9 cellular contexts compared by ENCODE assay signal in the genomic region with DNA sequence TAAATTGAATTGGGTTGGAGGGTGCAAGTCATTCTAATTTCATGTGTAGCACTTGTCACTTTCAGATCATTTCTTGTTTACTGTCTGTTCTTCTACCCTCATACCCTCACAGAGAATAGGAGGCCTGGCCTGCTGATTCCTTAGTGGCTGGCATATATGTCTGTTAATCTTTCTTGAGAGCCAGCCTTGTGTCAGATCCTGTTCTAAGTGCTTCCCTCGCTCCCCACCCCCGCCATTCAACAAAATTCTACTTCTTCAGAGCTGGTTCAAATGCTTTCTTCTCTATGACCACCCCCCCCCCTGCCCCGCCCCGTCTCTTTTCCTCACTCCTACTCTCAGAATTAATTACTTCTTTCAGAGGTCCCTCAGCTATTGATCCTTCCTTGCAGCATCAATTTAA. TPM values are rescaled to one million over a fixed set of nuclear protein-coding genes. Genes with fewer than 3 reads are reported as not detected.
DNase-seq lines count a peak whose midpoint lies in the region; ATAC-seq, FAIRE-seq and TF ChIP-seq lines count a peak whose summit lies in the region.
"Had no signal": no experiment of that assay in that cellular context is flagged by ENCODE, and none has a peak within 500 bp of the region (broad histone marks: within the 10 kb centered on the region; RNA-seq: fewer than 3 reads in every experiment).

No MANE protein-coding gene starts in this region.

- TF ChIP-seq CTCF in HEK293 (tag by site-specific recombination; IDR thresholded peaks at IDR 0.05), result no peak
- no peak for TF ChIP-seq CTCF in ovary (IDR thresholded peaks at IDR 0.05)

- no peaks in the 10 kb centered on the region for H3K9me3 Mint-ChIP-seq in activated T-helper 17 cell treated with anti-CD3 and anti-CD28 coated beads, Interleukin-2, amount 50 U/mL, for 72 hours

- CTCF ChIA-PET in HEK293 (lab: Yijun Ruan, JAX), result interaction anchor here (1.5 kb wide), 1 partner anchor 171 kb away, joined by 6 read pairs; no protein-coding TSS in a partner anchor

- peak overlapping the region; percentile 99 for H3K4me3 ChIP-seq in HEK293 (ENCODE audit: low read depth, low read length)
- H3K4me3 ChIP-seq in ovary, result no peak overlapping the region

- H3K27me3 Mint-ChIP-seq in activated T-helper 17 cell treated with anti-CD3 and anti-CD28 coated beads, Interleukin-2, amount 50 U/mL, for 72 hours, result no peaks in the 10 kb centered on the region

- no peaks in the 10 kb centered on the region for H3K27me3 ChIP-seq in ovary

- H3K4me1 ChIP-seq in HEK293 (ENCODE audit: control insufficient read depth, insufficient read depth, low read length), result no peaks in the 10 kb centered on the region
- H3K4me1 ChIP-seq in ovary (ENCODE audit: insufficient read depth), result peaks cover 7% of the 10 kb centered on the region

- H3K36me3 ChIP-seq in HEK293 (ENCODE audit: control insufficient read depth in 2 of 2, insufficient read depth in 1 of 2, low read length in 2 of 2), result no peaks in the 10 kb centered on the region
- H3K36me3 ChIP-seq in ovary, result no peaks in the 10 kb centered on the region

- intact Hi-C loops in ovary (cut with DNase I), result loop anchor here in 2 of 4 donors (10.0 kb wide), 2 partner anchors 415 to 425 kb away; a partner anchor contains a TSS

- H3K36me3 Mint-ChIP-seq in activated T-helper 17 cell treated with anti-CD3 and anti-CD28 coated beads, Interleukin-2, amount 50 U/mL, for 72 hours (ENCODE audit: low read depth), result peaks cover 19% of the 10 kb centered on the region

- peak overlapping the region; percentile 93 for H3K4me3 Mint-ChIP-seq in activated T-helper 17 cell treated with anti-CD3 and anti-CD28 coated beads, Interleukin-2, amount 50 U/mL, for 72 hours

- peaks cover 19% of the 10 kb centered on the region for H3K4me1 Mint-ChIP-seq in activated T-helper 17 cell treated with anti-CD3 and anti-CD28 coated beads, Interleukin-2, amount 50 U/mL, for 72 hours

- no peak for FAIRE-seq in urothelium cell line (lab: Jason Lieb, UNC)

- peak overlapping the region; percentile 96 for H3K27ac Mint-ChIP-seq in activated T-helper 17 cell treated with anti-CD3 and anti-CD28 coated beads, Interleukin-2, amount 50 U/mL, for 72 hours

- no peaks in the 10 kb centered on the region for H3K9me3 ChIP-seq in HEK293 (ENCODE audit: control insufficient read depth, insufficient read depth, low read depth, low read length)
- no peaks in the 10 kb centered on the region for H3K9me3 ChIP-seq in ovary

- POLR2A ChIA-PET in HEK293 (lab: Yijun Ruan, JAX), result interaction anchor here (0.6 kb wide), 2 partner anchors 50 to 422 kb away, joined by 4 to 5 read pairs; a partner anchor contains a TSS

- 70 to 85% (median 77%) methylated on average over 4 of the region's 4 CpGs for WGBS in ovary, 3 donors

- no peak for TF ChIP-seq POLR2A in ovary (IDR thresholded peaks at IDR 0.05)

- TF ChIP-seq EP300 in ovary (IDR thresholded peaks at IDR 0.05), result no peak

- in situ Hi-C loops in ACHN (cut with HindIII; ENCODE audit: low pct_ligation_motif_present, low pct_unique_long_range_greater_than_20kb, low sequenced_read_pairs), result no loop called here

- ATAC-seq in activated T-helper 17 cell treated with anti-CD3 and anti-CD28 coated beads, Interleukin-2, amount 50 U/mL, for 72 hours (replicated peaks), result no peak

- H3K27ac ChIP-seq in HEK293 (ENCODE audit: extremely low read depth, low read depth, low read length), result no peak overlapping the region; the same call in 1 of the 2 replicates
- no peak overlapping the region for H3K27ac ChIP-seq in ovary

- DNase-seq in ACHN (peak; percentile 44), kidney tubule cell (ENCODE audit: low spot score) (peak; percentile 65), urothelium cell line (ENCODE audit: low spot score) (no peak), activated gamma-delta T cell treated with Interleukin-2 at 50 U/mL for 16 hours (no peak), ovary (no peak)
- DNase-seq in central memory CD4-positive, alpha-beta T cell, result no peak

TF ChIP-seq in HEK293, 187 proteins besides CTCF, POLR2A, EP300 and RAD21:
- TF ChIP-seq ZNF76 (tag by site-specific recombination; IDR thresholded peaks at IDR 0.05; ENCODE audit: borderline replicate concordance, low read depth) (no peak), ZNF585B (tag by site-specific recombination; IDR thresholded peaks at IDR 0.05) (no peak), GLIS1 (tag by site-specific recombination; IDR thresholded peaks at IDR 0.05) (no peak), ZNF157 (tag by site-specific recombination; IDR thresholded peaks at IDR 0.05) (no peak), ZNF596 (tag by site-specific recombination; IDR thresholded peaks at IDR 0.05) (no peak), ZNF549 (tag by site-specific recombination; IDR thresholded peaks at IDR 0.05) (no peak), ZNF629 (tag by site-specific recombination; IDR thresholded peaks at IDR 0.05) (no peak)
- TF ChIP-seq, protein P1, sequence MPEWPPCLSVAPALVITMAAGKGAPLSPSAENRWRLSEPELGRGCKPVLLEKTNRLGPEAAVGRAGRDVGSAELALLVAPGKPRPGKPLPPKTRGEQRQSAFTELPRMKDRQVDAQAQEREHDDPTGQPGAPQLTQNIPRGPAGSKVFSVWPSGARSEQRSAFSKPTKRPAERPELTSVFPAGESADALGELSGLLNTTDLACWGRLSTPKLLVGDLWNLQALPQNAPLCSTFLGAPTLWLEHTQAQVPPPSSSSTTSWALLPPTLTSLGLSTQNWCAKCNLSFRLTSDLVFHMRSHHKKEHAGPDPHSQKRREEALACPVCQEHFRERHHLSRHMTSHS (tag by site-specific recombination; IDR thresholded peaks at IDR 0.05), result no peak
- TF ChIP-seq, protein P2, sequence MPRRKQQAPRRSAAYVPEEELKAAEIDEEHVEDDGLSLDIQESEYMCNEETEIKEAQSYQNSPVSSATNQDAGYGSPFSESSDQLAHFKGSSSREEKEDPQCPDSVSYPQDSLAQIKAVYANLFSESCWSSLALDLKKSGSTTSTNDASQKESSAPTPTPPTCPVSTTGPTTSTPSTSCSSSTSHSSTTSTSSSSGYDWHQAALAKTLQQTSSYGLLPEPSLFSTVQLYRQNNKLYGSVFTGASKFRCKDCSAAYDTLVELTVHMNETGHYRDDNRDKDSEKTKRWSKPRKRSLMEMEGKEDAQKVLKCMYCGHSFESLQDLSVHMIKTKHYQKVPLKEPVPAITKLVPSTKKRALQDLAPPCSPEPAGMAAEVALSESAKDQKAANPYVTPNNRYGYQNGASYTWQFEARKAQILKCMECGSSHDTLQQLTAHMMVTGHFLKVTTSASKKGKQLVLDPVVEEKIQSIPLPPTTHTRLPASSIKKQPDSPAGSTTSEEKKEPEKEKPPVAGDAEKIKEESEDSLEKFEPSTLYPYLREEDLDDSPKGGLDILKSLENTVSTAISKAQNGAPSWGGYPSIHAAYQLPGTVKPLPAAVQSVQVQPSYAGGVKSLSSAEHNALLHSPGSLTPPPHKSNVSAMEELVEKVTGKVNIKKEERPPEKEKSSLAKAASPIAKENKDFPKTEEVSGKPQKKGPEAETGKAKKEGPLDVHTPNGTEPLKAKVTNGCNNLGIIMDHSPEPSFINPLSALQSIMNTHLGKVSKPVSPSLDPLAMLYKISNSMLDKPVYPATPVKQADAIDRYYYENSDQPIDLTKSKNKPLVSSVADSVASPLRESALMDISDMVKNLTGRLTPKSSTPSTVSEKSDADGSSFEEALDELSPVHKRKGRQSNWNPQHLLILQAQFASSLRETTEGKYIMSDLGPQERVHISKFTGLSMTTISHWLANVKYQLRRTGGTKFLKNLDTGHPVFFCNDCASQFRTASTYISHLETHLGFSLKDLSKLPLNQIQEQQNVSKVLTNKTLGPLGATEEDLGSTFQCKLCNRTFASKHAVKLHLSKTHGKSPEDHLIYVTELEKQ (tag by site-specific recombination; IDR thresholded peaks at IDR 0.05; ENCODE audit: borderline replicate concordance), result no peak

RNA-seq across cellular contexts. Expression of a gene that starts 1.5 kb away (rescaled TPM):
- total RNA-seq in activated T-helper 17 cell treated with anti-CD3 and anti-CD28 coated beads, Interleukin-2, amount 50 U/mL, for 72 hours, result 100 to 1,000 TPM; 147 to 161 TPM
- total RNA-seq in ovary, result 100 to 1,000 TPM in 1 of 7 donors, 10 to 100 TPM in 6; 82.6 to 117 (median 98.0) TPM
- 10 to 100 TPM; 32.3 to 61.3 TPM for polyA plus RNA-seq in ovary

RNA-seq across cellular contexts. Expression of a gene that starts 36.4 kb away (rescaled TPM):
- total RNA-seq in activated T-helper 17 cell treated with anti-CD3 and anti-CD28 coated beads, Interleukin-2, amount 50 U/mL, for 72 hours, result not detected
- under 1 TPM in 1 of 7 donors, not detected in 6; 0.08 TPM for total RNA-seq in ovary
- polyA plus RNA-seq in ovary, result under 1 TPM; 0.04 to 0.07 TPM
- total RNA-seq: lung microvascular endothelial cell had no signal

Comparison
In these comparisons a context has a peak if more than half of its experiments do, and no peak if none do; other contexts are left out.
1. DNase-seq: peak in ACHN (single experiment) and kidney tubule cell (single experiment); none in central memory CD4-positive, alpha-beta T cell (single experiment), urothelium cell line (single experiment), activated gamma-delta T cell treated with Interleukin-2 at 50 U/mL for 16 hours (single experiment) and ovary (0 of 5).